In the genomic region with DNA sequence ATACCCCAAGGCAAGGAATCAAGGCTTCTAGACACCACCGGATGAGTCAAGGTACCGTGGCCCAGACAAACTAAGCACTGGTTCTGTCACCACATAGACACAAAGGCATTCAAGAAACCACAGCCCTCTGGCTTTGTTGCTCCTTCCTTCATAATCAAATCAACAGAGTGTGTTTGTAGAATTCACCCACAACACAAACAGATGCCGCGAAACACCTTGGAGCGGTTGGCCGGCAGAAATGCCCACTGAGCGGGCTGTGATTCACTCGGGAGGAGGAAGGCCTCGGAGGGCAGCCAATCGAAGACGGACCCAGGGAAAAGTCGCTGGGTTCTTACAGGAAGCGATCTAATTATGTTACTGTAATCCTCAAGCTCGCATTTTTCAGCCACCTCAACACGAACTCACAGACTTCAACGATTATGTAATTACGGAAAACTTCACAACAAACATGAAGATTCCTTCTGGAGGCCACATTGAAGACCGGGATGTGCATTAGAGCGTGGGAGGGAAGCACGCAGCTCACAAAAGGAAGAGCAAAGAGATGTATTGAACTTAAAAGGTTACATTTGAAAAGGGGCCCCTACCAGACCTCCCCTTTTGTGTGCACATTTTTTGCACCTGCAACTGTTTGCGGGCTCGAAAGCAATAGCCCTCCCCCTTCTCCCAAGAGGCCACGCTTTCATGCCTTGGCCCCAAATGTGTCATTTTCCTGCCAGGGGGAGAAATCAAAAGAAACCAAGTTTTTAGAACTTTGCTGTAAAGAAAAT, we compare ENCODE assay signal across 1 cellular context.
TF ChIP-seq lines count a peak whose summit lies in the region.

No MANE protein-coding gene starts in this region.

TF ChIP-seq in SK-N-SH, 30 proteins besides CTCF, POLR2A, EP300 and RAD21:
- TF ChIP-seq REST (IDR thresholded peaks at IDR 0.05; ENCODE audit: low read depth, low read length) = no peak
- peak; percentile 15; the same call in 1 of the 2 replicates for TF ChIP-seq SIN3A (IDR thresholded peaks at IDR 0.05; ENCODE audit: borderline replicate concordance, low read depth, low read length)
TF ChIP-seq in SK-N-SH: peak in this region for 1.
